Comparison of ENCODE assay signal across 12 cellular contexts in genomic region chr11:116427903-116428637, GRCh38.
DNase-seq lines count a peak whose midpoint lies in the region; ATAC-seq and TF ChIP-seq lines count a peak whose summit lies in the region.
"Had no signal": no experiment of that assay in that cellular context is flagged by ENCODE, and none has a peak within 500 bp of the region (broad histone marks: within the 10 kb centered on the region; RNA-seq: fewer than 3 reads in every experiment).

No MANE protein-coding gene starts in this region.

- no peak for TF ChIP-seq CTCF in colonic mucosa (IDR thresholded peaks at IDR 0.05)

- H3K27me3 ChIP-seq in colonic mucosa = no peaks in the 10 kb centered on the region
- no peaks in the 10 kb centered on the region for H3K27me3 ChIP-seq in effector memory CD4-positive, alpha-beta T cell (replicated peaks; ENCODE audit: control insufficient read depth, insufficient read depth, low read length, poor library complexity, severe bottlenecking)
- H3K27me3 ChIP-seq: neutrophil had no signal

- H3K9me3 ChIP-seq in colonic mucosa = no peaks in the 10 kb centered on the region
- H3K9me3 ChIP-seq in effector memory CD4-positive, alpha-beta T cell (ENCODE audit: control insufficient read depth, low read length) = no peaks in the 10 kb centered on the region
- H3K9me3 ChIP-seq: neutrophil had no signal

- no peak overlapping the region for H3K9ac ChIP-seq in colonic mucosa (ENCODE audit: low read depth in 2 of 2, low read length in 2 of 2)

- H3K4me3 ChIP-seq in colonic mucosa = no peak overlapping the region
- H3K4me3 ChIP-seq in effector memory CD4-positive, alpha-beta T cell (ENCODE audit: insufficient read depth, low read depth, low read length, poor library complexity, severe bottlenecking) = no peak overlapping the region

- H3K36me3 ChIP-seq in colonic mucosa = no peaks in the 10 kb centered on the region
- H3K36me3 ChIP-seq in effector memory CD4-positive, alpha-beta T cell (ENCODE audit: control insufficient read depth, insufficient read depth, low read length) = no peaks in the 10 kb centered on the region
- H3K36me3 ChIP-seq: neutrophil had no signal

- DNase-seq in HuH-7 (ENCODE audit: low spot score) (peak; percentile 36), NCI-H2227 treated with DMSO at 0.1 percent for 48 hours (lab: John Stamatoyannopoulos, UW) (peak; percentile 36), colonic mucosa (peak; percentile 54), pons (ENCODE audit: low spot score) (peak; percentile 10), SIG-M5 (lab: John Stamatoyannopoulos, UW) (no peak)
- no peak for DNase-seq in effector memory CD4-positive, alpha-beta T cell
- DNase-seq: kidney; NCI-H1048; stimulated activated naive B cell treated with anti-CD40 and anti-IgM and Interleukin-4, amounts not matched to agents 10 μg/mL and 1 μg/mL and 100 μg/mL, for 72 hours had no signal

- H3K27ac ChIP-seq in colonic mucosa = no peak overlapping the region
- no peak overlapping the region for H3K27ac ChIP-seq in effector memory CD4-positive, alpha-beta T cell (ENCODE audit: insufficient read depth, low read length, poor library complexity, severe bottlenecking)
- H3K27ac ChIP-seq: neutrophil had no signal

- TF ChIP-seq POLR2A in GM18505 (IDR thresholded peaks at IDR 0.05; ENCODE audit: borderline replicate concordance, extremely low read depth, insufficient read depth, insufficient read length) = no peak

- ATAC-seq in GM21381 (IDR thresholded peaks at IDR 0.05; ENCODE audit: unreplicated experiment) (no peak), GM18505 (IDR thresholded peaks at IDR 0.05; ENCODE audit: unreplicated experiment) (no peak)
- ATAC-seq: stimulated activated naive B cell treated with anti-CD40 and anti-IgM and Interleukin-4, amounts not matched to agents 10 μg/mL and 1 μg/mL and 100 μg/mL, for 72 hours had no signal

- no peaks in the 10 kb centered on the region for H3K4me1 ChIP-seq in colonic mucosa
- H3K4me1 ChIP-seq in effector memory CD4-positive, alpha-beta T cell (ENCODE audit: control insufficient read depth, insufficient read depth, low read length, poor library complexity, severe bottlenecking) = no peaks in the 10 kb centered on the region

- intact Hi-C loops in colonic mucosa (cut with DNase I) = no loop called here

Comparison
In these comparisons a context has a peak if more than half of its experiments do, and no peak if none do; other contexts are left out.
1. DNase-seq: peak in HuH-7 (single experiment), NCI-H2227 treated with DMSO at 0.1 percent for 48 hours (single experiment), colonic mucosa (single experiment) and pons (single experiment); none in effector memory CD4-positive, alpha-beta T cell (0 of 3) and SIG-M5 (single experiment).